ENCODE assay signal across 1 cellular context in the genomic region with DNA sequence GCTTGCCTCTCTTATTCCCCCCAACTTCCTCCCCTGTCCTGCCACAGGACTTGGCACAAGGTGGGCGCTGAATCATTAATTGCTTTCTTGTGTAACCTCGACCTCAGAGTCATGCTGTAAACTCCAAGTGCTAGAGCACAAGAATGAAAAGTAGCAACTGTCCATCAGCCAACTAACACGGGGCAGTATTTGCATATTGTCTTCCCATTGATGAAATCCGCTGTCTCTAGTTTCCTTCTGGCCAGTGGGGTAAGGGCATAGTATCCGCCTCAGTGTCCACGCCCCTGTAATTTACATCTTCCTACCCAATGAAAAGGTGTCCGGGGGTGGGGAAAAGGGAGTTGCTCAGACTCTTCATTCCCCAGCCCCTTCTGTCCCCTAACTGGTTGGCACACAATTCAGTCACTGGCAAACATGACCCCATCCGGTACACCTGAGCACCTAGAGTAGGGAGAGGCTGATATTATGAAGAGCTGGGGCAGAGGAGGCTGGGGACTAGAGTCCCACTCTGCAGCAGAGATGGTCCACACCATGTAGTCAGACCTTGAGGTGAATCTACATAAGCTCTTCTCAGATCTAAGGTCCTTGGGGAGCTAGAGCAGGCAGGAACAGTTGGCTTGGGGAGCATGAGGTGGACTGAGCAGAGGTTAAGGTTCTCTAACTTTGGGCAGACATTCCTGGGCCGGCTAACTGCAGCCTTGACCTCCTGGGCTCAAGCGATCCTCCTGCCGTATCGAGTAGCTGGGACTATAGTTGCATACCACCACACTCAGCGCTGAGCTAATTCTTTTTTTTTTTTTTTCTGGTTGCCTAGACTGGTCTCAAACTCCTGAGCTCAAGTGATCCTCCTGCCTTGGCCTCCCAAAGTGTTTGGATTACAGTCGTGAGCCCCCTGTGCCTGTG.
TF ChIP-seq lines count a peak whose summit lies in the region.

No MANE protein-coding gene starts in this region.

TF ChIP-seq in HepG2, 621 proteins besides CTCF, POLR2A, EP300 and RAD21 (continued from another document and continues in another):
- TF ChIP-seq, protein P1, sequence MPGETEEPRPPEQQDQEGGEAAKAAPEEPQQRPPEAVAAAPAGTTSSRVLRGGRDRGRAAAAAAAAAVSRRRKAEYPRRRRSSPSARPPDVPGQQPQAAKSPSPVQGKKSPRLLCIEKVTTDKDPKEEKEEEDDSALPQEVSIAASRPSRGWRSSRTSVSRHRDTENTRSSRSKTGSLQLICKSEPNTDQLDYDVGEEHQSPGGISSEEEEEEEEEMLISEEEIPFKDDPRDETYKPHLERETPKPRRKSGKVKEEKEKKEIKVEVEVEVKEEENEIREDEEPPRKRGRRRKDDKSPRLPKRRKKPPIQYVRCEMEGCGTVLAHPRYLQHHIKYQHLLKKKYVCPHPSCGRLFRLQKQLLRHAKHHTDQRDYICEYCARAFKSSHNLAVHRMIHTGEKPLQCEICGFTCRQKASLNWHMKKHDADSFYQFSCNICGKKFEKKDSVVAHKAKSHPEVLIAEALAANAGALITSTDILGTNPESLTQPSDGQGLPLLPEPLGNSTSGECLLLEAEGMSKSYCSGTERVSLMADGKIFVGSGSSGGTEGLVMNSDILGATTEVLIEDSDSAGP (CRISPR knock-in tag; IDR thresholded peaks at IDR 0.05; ENCODE audit: borderline replicate concordance), result peak; percentile 12; the same call in 1 of the 2 replicates
- TF ChIP-seq ZFP41 (CRISPR knock-in tag; IDR thresholded peaks at IDR 0.05; ENCODE audit: borderline replicate concordance) (no peak), NAIF1 (CRISPR knock-in tag; IDR thresholded peaks at IDR 0.05; ENCODE audit: borderline replicate concordance) (no peak), ZEB1 (IDR thresholded peaks at IDR 0.05; ENCODE audit: insufficient replicate concordance, low read depth) (peak; percentile 63), ZSCAN9 (CRISPR knock-in tag; IDR thresholded peaks at IDR 0.05; ENCODE audit: borderline replicate concordance) (no peak), SATB2 (CRISPR knock-in tag; IDR thresholded peaks at IDR 0.05) (no peak), MED1 (CRISPR knock-in tag; IDR thresholded peaks at IDR 0.05) (no peak; the same call in 1 of the 2 replicates), CREM (IDR thresholded peaks at IDR 0.05) (no peak; the same call in 1 of the 2 replicates), CREM (CRISPR knock-in tag; IDR thresholded peaks at IDR 0.05) (no peak), ZNF33B (CRISPR knock-in tag; IDR thresholded peaks at IDR 0.05) (no peak), ZNF772 (CRISPR knock-in tag; IDR thresholded peaks at IDR 0.05) (no peak), ZNF747 (CRISPR knock-in tag; IDR thresholded peaks at IDR 0.05; ENCODE audit: borderline replicate concordance) (no peak), GATAD1 (CRISPR knock-in tag; IDR thresholded peaks at IDR 0.05) (no peak), EED (CRISPR knock-in tag; IDR thresholded peaks at IDR 0.05) (no peak), REXO4 (CRISPR knock-in tag; IDR thresholded peaks at IDR 0.05; ENCODE audit: borderline replicate concordance) (no peak), BRD4 (CRISPR knock-in tag; IDR thresholded peaks at IDR 0.05) (no peak), ZNF75D (CRISPR knock-in tag; IDR thresholded peaks at IDR 0.05; ENCODE audit: borderline replicate concordance) (no peak), NBN (conservative IDR thresholded peaks at IDR 0.05) (no peak), POLR2AphosphoS2 (IDR thresholded peaks at IDR 0.05; ENCODE audit: low read depth, low read length) (no peak), NKX3-1 (CRISPR knock-in tag; IDR thresholded peaks at IDR 0.05) (no peak), ZNF570 (CRISPR knock-in tag; IDR thresholded peaks at IDR 0.05; ENCODE audit: borderline replicate concordance) (no peak), GATA4 (IDR thresholded peaks at IDR 0.05; ENCODE audit: borderline replicate concordance, low read depth) (no peak), ZSCAN22 (CRISPR knock-in tag; IDR thresholded peaks at IDR 0.05) (no peak), ZNF746 (CRISPR knock-in tag; IDR thresholded peaks at IDR 0.05) (no peak), SOX6 (IDR thresholded peaks at IDR 0.05) (no peak), SOX6 (CRISPR knock-in tag; IDR thresholded peaks at IDR 0.05) (no peak; the same call in 1 of the 2 replicates), SMARCC2 (IDR thresholded peaks at IDR 0.05) (no peak), SRSF4 (IDR thresholded peaks at IDR 0.05; ENCODE audit: low read depth, low read length, poor library complexity, severe bottlenecking) (no peak), ZNF143 (CRISPR knock-in tag; IDR thresholded peaks at IDR 0.05) (no peak), IKZF1 (IDR thresholded peaks at IDR 0.05) (no peak), XBP1 (CRISPR knock-in tag; IDR thresholded peaks at IDR 0.05) (no peak), DNMT1 (CRISPR knock-in tag; IDR thresholded peaks at IDR 0.05) (no peak), CC2D1A (CRISPR knock-in tag; IDR thresholded peaks at IDR 0.05) (no peak), KDM3A (CRISPR knock-in tag; IDR thresholded peaks at IDR 0.05; ENCODE audit: low read depth) (no peak), ZNF616 (CRISPR knock-in tag; IDR thresholded peaks at IDR 0.05; ENCODE audit: low read depth) (no peak)
- TF ChIP-seq, protein P2, sequence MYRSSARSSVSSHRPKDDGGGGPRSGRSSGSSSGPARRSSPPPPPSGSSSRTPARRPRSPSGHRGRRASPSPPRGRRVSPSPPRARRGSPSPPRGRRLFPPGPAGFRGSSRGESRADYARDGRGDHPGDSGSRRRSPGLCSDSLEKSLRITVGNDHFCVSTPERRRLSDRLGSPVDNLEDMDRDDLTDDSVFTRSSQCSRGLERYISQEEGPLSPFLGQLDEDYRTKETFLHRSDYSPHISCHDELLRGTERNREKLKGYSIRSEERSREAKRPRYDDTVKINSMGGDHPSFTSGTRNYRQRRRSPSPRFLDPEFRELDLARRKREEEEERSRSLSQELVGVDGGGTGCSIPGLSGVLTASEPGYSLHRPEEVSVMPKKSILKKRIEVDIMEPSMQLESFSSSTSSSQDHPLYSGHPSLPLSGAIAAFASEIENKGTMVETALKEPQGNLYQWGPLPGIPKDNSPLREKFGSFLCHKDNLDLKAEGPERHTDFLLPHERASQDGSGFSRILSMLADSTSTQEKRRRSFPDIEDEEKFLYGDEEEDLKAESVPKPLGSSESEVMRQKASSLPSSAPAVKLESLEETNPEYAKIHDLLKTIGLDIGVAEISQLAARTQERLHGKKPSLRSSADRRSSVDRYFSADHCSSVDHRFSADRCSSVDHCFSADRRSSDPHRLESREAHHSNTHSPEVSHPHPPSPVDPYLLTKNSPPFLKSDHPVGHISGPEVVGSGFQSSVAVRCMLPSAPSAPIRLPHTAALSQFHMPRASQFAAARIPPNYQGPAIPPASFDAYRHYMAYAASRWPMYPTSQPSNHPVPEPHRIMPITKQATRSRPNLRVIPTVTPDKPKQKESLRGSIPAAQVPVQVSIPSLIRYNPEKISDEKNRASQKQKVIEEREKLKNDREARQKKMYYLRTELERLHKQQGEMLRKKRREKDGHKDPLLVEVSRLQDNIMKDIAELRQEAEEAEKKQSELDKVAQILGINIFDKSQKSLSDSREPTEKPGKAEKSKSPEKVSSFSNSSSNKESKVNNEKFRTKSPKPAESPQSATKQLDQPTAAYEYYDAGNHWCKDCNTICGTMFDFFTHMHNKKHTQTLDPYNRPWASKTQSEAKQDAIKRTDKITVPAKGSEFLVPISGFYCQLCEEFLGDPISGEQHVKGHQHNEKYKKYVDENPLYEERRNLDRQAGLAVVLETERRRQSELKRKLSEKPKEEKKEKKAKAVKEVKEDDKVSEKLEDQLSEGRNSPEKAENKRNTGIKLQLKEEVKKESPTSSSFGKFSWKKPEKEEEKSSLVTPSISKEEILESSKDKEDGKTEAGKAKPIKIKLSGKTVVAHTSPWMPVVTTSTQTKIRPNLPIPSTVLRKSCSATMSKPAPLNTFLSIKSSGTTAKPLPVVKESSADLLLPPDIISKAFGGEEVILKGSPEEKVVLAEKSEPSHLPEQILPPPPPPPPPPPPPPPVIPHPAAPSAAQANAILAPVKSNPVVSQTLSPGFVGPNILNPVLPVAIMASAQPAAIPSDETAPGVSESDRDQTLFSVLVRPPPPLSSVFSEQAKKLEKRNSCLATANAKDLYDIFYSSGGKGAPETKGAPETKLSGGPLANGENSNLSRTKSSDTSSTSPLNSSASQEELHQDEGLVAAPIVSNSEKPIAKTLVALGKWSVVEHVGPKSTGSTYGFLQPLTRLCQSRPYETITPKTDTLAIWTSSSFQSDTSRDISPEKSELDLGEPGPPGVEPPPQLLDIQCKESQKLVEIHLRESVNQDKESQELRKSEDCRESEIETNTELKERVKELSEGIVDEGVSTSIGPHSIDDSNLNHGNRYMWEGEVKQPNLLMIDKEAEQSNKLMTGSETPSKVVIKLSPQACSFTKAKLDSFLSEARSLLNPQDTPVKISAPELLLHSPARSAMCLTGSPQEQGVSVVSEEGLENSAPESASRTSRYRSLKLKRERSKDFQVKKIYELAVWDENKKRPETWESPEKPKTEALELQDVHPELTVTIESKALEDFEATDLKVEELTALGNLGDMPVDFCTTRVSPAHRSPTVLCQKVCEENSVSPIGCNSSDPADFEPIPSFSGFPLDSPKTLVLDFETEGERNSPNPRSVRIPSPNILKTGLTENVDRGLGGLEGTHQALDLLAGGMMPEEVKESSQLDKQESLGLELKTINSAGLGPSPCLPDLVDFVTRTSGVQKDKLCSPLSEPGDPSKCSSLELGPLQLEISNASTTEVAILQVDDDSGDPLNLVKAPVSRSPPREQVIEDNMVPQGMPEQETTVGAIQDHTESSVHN (CRISPR knock-in tag; IDR thresholded peaks at IDR 0.05), result no peak
- TF ChIP-seq, protein P3, sequence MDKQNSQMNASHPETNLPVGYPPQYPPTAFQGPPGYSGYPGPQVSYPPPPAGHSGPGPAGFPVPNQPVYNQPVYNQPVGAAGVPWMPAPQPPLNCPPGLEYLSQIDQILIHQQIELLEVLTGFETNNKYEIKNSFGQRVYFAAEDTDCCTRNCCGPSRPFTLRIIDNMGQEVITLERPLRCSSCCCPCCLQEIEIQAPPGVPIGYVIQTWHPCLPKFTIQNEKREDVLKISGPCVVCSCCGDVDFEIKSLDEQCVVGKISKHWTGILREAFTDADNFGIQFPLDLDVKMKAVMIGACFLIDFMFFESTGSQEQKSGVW (CRISPR knock-in tag; IDR thresholded peaks at IDR 0.05; ENCODE audit: borderline replicate concordance), result no peak
- TF ChIP-seq, protein P4, sequence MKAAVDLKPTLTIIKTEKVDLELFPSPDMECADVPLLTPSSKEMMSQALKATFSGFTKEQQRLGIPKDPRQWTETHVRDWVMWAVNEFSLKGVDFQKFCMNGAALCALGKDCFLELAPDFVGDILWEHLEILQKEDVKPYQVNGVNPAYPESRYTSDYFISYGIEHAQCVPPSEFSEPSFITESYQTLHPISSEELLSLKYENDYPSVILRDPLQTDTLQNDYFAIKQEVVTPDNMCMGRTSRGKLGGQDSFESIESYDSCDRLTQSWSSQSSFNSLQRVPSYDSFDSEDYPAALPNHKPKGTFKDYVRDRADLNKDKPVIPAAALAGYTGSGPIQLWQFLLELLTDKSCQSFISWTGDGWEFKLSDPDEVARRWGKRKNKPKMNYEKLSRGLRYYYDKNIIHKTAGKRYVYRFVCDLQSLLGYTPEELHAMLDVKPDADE (CRISPR knock-in tag; IDR thresholded peaks at IDR 0.05), result no peak
- TF ChIP-seq, protein P5, sequence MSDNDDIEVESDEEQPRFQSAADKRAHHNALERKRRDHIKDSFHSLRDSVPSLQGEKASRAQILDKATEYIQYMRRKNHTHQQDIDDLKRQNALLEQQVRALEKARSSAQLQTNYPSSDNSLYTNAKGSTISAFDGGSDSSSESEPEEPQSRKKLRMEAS (IDR thresholded peaks at IDR 0.05), result no peak
- TF ChIP-seq, protein P6, sequence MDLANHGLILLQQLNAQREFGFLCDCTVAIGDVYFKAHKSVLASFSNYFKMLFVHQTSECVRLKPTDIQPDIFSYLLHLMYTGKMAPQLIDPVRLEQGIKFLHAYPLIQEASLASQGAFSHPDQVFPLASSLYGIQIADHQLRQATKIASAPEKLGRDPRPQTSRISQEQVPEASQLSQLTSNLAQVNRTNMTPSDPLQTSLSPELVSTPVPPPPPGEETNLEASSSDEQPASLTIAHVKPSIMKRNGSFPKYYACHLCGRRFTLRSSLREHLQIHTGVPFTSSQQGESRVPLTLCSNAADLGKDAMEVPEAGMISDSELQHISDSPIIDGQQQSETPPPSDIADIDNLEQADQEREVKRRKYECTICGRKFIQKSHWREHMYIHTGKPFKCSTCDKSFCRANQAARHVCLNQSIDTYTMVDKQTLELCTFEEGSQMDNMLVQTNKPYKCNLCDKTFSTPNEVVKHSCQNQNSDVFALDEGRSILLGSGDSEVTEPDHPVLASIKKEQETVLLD (CRISPR knock-in tag; IDR thresholded peaks at IDR 0.05; ENCODE audit: low read depth), result no peak
- TF ChIP-seq, protein P7, sequence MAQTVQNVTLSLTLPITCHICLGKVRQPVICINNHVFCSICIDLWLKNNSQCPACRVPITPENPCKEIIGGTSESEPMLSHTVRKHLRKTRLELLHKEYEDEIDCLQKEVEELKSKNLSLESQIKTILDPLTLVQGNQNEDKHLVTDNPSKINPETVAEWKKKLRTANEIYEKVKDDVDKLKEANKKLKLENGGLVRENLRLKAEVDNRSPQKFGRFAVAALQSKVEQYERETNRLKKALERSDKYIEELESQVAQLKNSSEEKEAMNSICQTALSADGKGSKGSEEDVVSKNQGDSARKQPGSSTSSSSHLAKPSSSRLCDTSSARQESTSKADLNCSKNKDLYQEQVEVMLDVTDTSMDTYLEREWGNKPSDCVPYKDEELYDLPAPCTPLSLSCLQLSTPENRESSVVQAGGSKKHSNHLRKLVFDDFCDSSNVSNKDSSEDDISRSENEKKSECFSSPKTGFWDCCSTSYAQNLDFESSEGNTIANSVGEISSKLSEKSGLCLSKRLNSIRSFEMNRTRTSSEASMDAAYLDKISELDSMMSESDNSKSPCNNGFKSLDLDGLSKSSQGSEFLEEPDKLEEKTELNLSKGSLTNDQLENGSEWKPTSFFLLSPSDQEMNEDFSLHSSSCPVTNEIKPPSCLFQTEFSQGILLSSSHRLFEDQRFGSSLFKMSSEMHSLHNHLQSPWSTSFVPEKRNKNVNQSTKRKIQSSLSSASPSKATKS (CRISPR knock-in tag; IDR thresholded peaks at IDR 0.05), result no peak
- TF ChIP-seq, protein P8, sequence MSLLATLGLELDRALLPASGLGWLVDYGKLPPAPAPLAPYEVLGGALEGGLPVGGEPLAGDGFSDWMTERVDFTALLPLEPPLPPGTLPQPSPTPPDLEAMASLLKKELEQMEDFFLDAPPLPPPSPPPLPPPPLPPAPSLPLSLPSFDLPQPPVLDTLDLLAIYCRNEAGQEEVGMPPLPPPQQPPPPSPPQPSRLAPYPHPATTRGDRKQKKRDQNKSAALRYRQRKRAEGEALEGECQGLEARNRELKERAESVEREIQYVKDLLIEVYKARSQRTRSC (CRISPR knock-in tag; IDR thresholded peaks at IDR 0.05; ENCODE audit: low read depth), result no peak
- TF ChIP-seq, protein P9, sequence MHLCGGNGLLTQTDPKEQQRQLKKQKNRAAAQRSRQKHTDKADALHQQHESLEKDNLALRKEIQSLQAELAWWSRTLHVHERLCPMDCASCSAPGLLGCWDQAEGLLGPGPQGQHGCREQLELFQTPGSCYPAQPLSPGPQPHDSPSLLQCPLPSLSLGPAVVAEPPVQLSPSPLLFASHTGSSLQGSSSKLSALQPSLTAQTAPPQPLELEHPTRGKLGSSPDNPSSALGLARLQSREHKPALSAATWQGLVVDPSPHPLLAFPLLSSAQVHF (CRISPR knock-in tag; IDR thresholded peaks at IDR 0.05), result no peak
